Comparison of ENCODE assay signal across 8 cellular contexts in genomic region chr10:103395754-103396066, GRCh38. TPM values are rescaled to one million over a fixed set of nuclear protein-coding genes. Genes with fewer than 3 reads are reported as not detected.
DNase-seq lines count a peak whose midpoint lies in the region; ATAC-seq, FAIRE-seq and TF ChIP-seq lines count a peak whose summit lies in the region.

No MANE protein-coding gene starts in this region.

- FAIRE-seq in frontal cortex (lab: Jason Lieb, UNC) = no peak

- DNase-seq in CD4-positive, alpha-beta memory T cell = peak in 1 of 5 donors; percentile 2
- DNase-seq in astrocyte of the hippocampus (ENCODE audit: low read depth, low spot score) = peak; percentile 43
- no peak for DNase-seq in thoracic aorta (ENCODE audit: low spot score)
- DNase-seq in frontal cortex (ENCODE audit: low spot score in 2 of 2) = no peak
- DNase-seq in KG1 (lab: John Stamatoyannopoulos, UW) = no peak

- POLR2A ChIA-PET in CD4-positive, alpha-beta memory T cell (lab: Charles Lee; ENCODE audit: partially characterized antibody) = interaction anchor here (0.6 to 2.7 kb wide), 10 partner anchors 12 to 1577 kb away, joined by 3 to 30 read pairs (median 4); partner anchors contain the start of genes CALHM2, CNNM2, OGA and PCGF6

- H3K36me3 ChIP-seq in CD4-positive, alpha-beta memory T cell (ENCODE audit: insufficient read depth, low read length) = peaks cover 14% of the 10 kb centered on the region
- peaks cover 66% of the 10 kb centered on the region for H3K36me3 ChIP-seq in HUES48 (ENCODE audit: control insufficient read depth, insufficient read depth, low read length)
- peaks cover 8% of the 10 kb centered on the region for H3K36me3 ChIP-seq in thoracic aorta

- no peaks in the 10 kb centered on the region for H3K27me3 Mint-ChIP-seq in CD4-positive, alpha-beta memory T cell

- no peak for TF ChIP-seq CTCF in thoracic aorta (IDR thresholded peaks at IDR 0.05)

- H3K4me1 ChIP-seq in CD4-positive, alpha-beta memory T cell (ENCODE audit: insufficient read depth, low read length) = peaks cover 44% of the 10 kb centered on the region
- H3K4me1 ChIP-seq in HUES48 (ENCODE audit: control insufficient read depth, insufficient read depth, low read length) (no peaks in the 10 kb centered on the region), thoracic aorta (ENCODE audit: control insufficient read depth in 1 of 2, low read depth in 2 of 2) (peaks cover 24 to 40% of the 10 kb centered on the region in 2 donors)

- peaks cover 35 to 62% (median 47%) of the 10 kb centered on the region in 4 donors for H3K4me1 Mint-ChIP-seq in CD4-positive, alpha-beta memory T cell

- peak overlapping the region; percentile 85 for H3K9ac ChIP-seq in HUES48 (ENCODE audit: low read depth, low read length)

- H3K27ac ChIP-seq in CD4-positive, alpha-beta memory T cell (ENCODE audit: low read depth, low read length) = peak overlapping the region; percentile 79
- peak overlapping the region; percentile 80 for H3K27ac ChIP-seq in HUES48 (ENCODE audit: low read depth, low read length)
- peak overlapping the region; percentile 65 for H3K27ac ChIP-seq in layer of hippocampus (ENCODE audit: low read depth, low read length)
- H3K27ac ChIP-seq in thoracic aorta = peak overlapping the region; percentile 36 to 78

- no peaks in the 10 kb centered on the region for H3K9me3 ChIP-seq in CD4-positive, alpha-beta memory T cell (ENCODE audit: control insufficient read depth in 1 of 2, low read length in 2 of 2)
- H3K9me3 ChIP-seq in HUES48 (ENCODE audit: control insufficient read depth, insufficient read depth, low read length) (no peaks in the 10 kb centered on the region), thoracic aorta (no peaks in the 10 kb centered on the region)

- H3K36me3 Mint-ChIP-seq in CD4-positive, alpha-beta memory T cell = peaks cover 9 to 54% of the 10 kb centered on the region in 2 donors

- H3K4me3 ChIP-seq in CD4-positive, alpha-beta memory T cell (ENCODE audit: low read length in 2 of 2) = peak overlapping the region; percentile 87 to 91
- H3K4me3 ChIP-seq in HUES48 (ENCODE audit: low read depth, low read length) (peak overlapping the region; percentile 87), thoracic aorta (peak overlapping the region; percentile 95)

- peak overlapping the region; percentile 97 to 100 (median 98) for H3K4me3 Mint-ChIP-seq in CD4-positive, alpha-beta memory T cell

- H3K27me3 ChIP-seq in CD4-positive, alpha-beta memory T cell (ENCODE audit: insufficient read depth, low read length) = no peaks in the 10 kb centered on the region
- H3K27me3 ChIP-seq in HUES48 (ENCODE audit: control insufficient read depth, insufficient read depth, low read length) = no peaks in the 10 kb centered on the region
- H3K27me3 ChIP-seq in layer of hippocampus (ENCODE audit: control insufficient read depth, insufficient read depth, low read length) = no peaks in the 10 kb centered on the region
- H3K27me3 ChIP-seq in thoracic aorta (replicated peaks; ENCODE audit: insufficient read depth) = no peaks in the 10 kb centered on the region

- CTCF ChIA-PET in CD4-positive, alpha-beta memory T cell (lab: Charles Lee; ENCODE audit: partially characterized antibody) = interaction anchor here (1.3 to 1.7 kb wide), 3 partner anchors 20 to 62 kb away, joined by 4 to 6 read pairs (median 6); no protein-coding TSS in a partner anchor

- intact Hi-C loops in CD4-positive, alpha-beta memory T cell (cut with micrococcal nuclease) = loop anchor here (1.0 to 10.0 kb wide), 5 partner anchors 28 to 867 kb away; partner anchors contain the start of genes TAF5 and WBP1L

- ATAC-seq in thoracic aorta (ENCODE audit: insufficient number of reproducible peaks, low FRiP score, low read depth) (no peak), GM18511 (IDR thresholded peaks at IDR 0.05; ENCODE audit: unreplicated experiment) (no peak)

- H3K27ac Mint-ChIP-seq in CD4-positive, alpha-beta memory T cell = peak overlapping the region in 6 of 7 donors; percentile 82 to 99 (median 98)

- H3K9me3 Mint-ChIP-seq in CD4-positive, alpha-beta memory T cell = no peaks in the 10 kb centered on the region

RNA-seq across cellular contexts. Expression of gene ATP5MK, which starts 0.6 kb away (rescaled TPM):
- total RNA-seq in CD4-positive, alpha-beta memory T cell = 100 to 1,000 TPM; 148 to 157 TPM
- 100 to 1,000 TPM; 477 to 548 TPM for polyA plus RNA-seq in CD4-positive, alpha-beta memory T cell
- total RNA-seq in thoracic aorta (100 to 1,000 TPM; 148 to 269 TPM), frontal cortex (181 TPM)

RNA-seq across cellular contexts. Expression of gene PDCD11, which starts 0.7 kb away (rescaled TPM):
- 10 to 100 TPM; 37.8 to 45.0 TPM for total RNA-seq in CD4-positive, alpha-beta memory T cell
- 10 to 100 TPM in 1 of 2 donors, 1 to 10 TPM in 1; 2.5 to 16.1 TPM for polyA plus RNA-seq in CD4-positive, alpha-beta memory T cell
- 10 to 100 TPM; 10.7 to 23.0 TPM for total RNA-seq in thoracic aorta
- 23.6 TPM for total RNA-seq in frontal cortex

RNA-seq across cellular contexts. Expression of gene TAF5, which starts 27.9 kb away (rescaled TPM):
- 1 to 10 TPM; 7.5 to 7.9 TPM for total RNA-seq in CD4-positive, alpha-beta memory T cell
- 1 to 10 TPM; 2.5 to 4.1 TPM for polyA plus RNA-seq in CD4-positive, alpha-beta memory T cell
- total RNA-seq in thoracic aorta (1 to 10 TPM; 3.7 to 5.3 TPM), frontal cortex (14.3 TPM)

RNA-seq across cellular contexts. Expression of gene PCGF6, which starts 44.8 kb away (rescaled TPM):
- 1 to 10 TPM; 8.7 to 8.8 TPM for total RNA-seq in CD4-positive, alpha-beta memory T cell
- polyA plus RNA-seq in CD4-positive, alpha-beta memory T cell = 10 to 100 TPM in 1 of 2 donors, 1 to 10 TPM in 1; 6.4 to 11.2 TPM
- total RNA-seq in thoracic aorta = 10 to 100 TPM in 1 of 2 donors, 1 to 10 TPM in 1; 7.0 to 13.8 TPM
- total RNA-seq in frontal cortex = 11.0 TPM

RNA-seq across cellular contexts. Expression of gene CALHM2, which starts 56.5 kb away (rescaled TPM):
- total RNA-seq in CD4-positive, alpha-beta memory T cell = 10 to 100 TPM; 80.5 to 84.6 TPM
- polyA plus RNA-seq in CD4-positive, alpha-beta memory T cell = 10 to 100 TPM; 40.3 to 65.0 TPM
- total RNA-seq in thoracic aorta (100 to 1,000 TPM in 1 of 2 donors, 10 to 100 TPM in 1; 98.4 to 113 TPM), frontal cortex (1.6 TPM)
